In the genomic region with DNA sequence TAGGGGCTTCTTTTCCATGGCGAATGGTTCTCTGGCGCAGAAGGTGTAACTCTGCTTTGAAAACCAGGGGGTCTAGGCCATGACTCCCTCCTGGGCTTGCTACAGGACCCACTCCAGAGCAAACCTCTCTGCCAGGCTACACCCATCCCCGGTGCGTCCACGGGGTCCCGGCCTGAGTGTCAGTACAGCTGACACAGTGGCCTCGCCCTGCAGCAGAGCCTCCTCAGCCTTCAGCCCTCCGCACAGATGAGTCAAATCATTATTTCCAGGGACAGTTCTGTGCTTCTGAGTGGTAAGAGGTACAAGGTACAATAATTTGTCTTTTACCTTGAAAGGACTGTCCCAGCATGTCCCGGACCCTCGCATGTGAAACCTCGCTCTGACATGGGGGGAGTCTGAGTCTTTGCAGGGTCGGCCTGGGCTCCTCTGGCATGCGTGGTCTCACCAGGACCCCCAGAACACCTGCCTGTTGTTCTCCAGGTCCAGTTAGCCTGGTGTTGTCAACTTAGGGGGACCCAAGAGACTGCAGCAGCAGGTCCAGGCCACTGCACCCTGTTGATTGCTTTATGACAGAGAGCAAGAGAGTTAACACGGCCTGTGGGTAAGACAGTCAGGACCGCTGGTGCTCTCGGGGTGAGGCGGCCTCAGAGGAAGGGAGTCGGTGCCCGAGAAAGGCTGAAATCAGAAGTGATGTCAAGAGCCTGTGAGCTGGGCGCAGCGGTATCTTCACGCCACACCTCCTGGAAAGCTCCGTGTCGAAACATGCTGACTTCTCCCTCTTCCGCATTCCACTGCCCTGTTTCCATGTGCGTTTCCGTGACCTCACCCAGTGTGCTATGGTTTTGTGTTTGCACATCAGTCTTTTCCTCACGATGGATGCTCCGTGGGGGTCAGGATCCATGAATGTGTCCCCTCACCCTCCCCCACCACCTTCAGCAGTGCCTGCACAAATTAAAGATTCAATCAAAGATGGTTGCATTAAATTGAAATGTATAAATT, we compare ENCODE assay signal across 2 cellular contexts.
TF ChIP-seq lines count a peak whose summit lies in the region.

No MANE protein-coding gene starts in this region.

TF ChIP-seq in SK-N-SH, 30 proteins besides CTCF, POLR2A, EP300 and RAD21 (continued from another document):
- TF ChIP-seq TEAD4 (IDR thresholded peaks at IDR 0.05; ENCODE audit: borderline replicate concordance, insufficient read depth), result no peak

TF ChIP-seq in SK-N-SH treated with all-trans-retinoic acid at 6 μM for 48 hours, 23 proteins besides CTCF, POLR2A, EP300 and RAD21 (continued from another document):
- TF ChIP-seq, protein P1, sequence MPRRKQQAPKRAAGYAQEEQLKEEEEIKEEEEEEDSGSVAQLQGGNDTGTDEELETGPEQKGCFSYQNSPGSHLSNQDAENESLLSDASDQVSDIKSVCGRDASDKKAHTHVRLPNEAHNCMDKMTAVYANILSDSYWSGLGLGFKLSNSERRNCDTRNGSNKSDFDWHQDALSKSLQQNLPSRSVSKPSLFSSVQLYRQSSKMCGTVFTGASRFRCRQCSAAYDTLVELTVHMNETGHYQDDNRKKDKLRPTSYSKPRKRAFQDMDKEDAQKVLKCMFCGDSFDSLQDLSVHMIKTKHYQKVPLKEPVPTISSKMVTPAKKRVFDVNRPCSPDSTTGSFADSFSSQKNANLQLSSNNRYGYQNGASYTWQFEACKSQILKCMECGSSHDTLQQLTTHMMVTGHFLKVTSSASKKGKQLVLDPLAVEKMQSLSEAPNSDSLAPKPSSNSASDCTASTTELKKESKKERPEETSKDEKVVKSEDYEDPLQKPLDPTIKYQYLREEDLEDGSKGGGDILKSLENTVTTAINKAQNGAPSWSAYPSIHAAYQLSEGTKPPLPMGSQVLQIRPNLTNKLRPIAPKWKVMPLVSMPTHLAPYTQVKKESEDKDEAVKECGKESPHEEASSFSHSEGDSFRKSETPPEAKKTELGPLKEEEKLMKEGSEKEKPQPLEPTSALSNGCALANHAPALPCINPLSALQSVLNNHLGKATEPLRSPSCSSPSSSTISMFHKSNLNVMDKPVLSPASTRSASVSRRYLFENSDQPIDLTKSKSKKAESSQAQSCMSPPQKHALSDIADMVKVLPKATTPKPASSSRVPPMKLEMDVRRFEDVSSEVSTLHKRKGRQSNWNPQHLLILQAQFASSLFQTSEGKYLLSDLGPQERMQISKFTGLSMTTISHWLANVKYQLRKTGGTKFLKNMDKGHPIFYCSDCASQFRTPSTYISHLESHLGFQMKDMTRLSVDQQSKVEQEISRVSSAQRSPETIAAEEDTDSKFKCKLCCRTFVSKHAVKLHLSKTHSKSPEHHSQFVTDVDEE (CRISPR knock-in tag; IDR thresholded peaks at IDR 0.05), result no peak
- TF ChIP-seq RARB (CRISPR knock-in tag; IDR thresholded peaks at IDR 0.05) (no peak), CSDC2 (CRISPR knock-in tag; IDR thresholded peaks at IDR 0.05) (no peak), ESRRG (CRISPR knock-in tag; IDR thresholded peaks at IDR 0.05) (no peak), TOX (CRISPR knock-in tag; IDR thresholded peaks at IDR 0.05; ENCODE audit: borderline replicate concordance) (no peak), GLIS3 (CRISPR knock-in tag; IDR thresholded peaks at IDR 0.05) (no peak)
- TF ChIP-seq, protein P2, sequence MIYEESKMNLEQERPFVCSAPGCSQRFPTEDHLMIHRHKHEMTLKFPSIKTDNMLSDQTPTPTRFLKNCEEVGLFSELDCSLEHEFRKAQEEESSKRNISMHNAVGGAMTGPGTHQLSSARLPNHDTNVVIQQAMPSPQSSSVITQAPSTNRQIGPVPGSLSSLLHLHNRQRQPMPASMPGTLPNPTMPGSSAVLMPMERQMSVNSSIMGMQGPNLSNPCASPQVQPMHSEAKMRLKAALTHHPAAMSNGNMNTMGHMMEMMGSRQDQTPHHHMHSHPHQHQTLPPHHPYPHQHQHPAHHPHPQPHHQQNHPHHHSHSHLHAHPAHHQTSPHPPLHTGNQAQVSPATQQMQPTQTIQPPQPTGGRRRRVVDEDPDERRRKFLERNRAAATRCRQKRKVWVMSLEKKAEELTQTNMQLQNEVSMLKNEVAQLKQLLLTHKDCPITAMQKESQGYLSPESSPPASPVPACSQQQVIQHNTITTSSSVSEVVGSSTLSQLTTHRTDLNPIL (CRISPR knock-in tag; IDR thresholded peaks at IDR 0.05; ENCODE audit: low read depth), result no peak
- TF ChIP-seq, protein P3, sequence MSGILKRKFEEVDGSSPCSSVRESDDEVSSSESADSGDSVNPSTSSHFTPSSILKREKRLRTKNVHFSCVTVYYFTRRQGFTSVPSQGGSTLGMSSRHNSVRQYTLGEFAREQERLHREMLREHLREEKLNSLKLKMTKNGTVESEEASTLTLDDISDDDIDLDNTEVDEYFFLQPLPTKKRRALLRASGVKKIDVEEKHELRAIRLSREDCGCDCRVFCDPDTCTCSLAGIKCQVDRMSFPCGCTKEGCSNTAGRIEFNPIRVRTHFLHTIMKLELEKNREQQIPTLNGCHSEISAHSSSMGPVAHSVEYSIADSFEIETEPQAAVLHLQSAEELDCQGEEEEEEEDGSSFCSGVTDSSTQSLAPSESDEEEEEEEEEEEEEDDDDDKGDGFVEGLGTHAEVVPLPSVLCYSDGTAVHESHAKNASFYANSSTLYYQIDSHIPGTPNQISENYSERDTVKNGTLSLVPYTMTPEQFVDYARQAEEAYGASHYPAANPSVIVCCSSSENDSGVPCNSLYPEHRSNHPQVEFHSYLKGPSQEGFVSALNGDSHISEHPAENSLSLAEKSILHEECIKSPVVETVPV (CRISPR knock-in tag; IDR thresholded peaks at IDR 0.05), result no peak
